ENCODE assay signal across 1 cellular context in genomic region chr6:169723200-169723909, GRCh38.
TF ChIP-seq lines count a peak whose summit lies in the region.

No MANE protein-coding gene starts in this region.

TF ChIP-seq in K562, 482 proteins besides CTCF, POLR2A, EP300 and RAD21 (continued from another document and continues in another):
- TF ChIP-seq ELF4 (CRISPR knock-in tag; IDR thresholded peaks at IDR 0.05) (no peak), ETV6 (IDR thresholded peaks at IDR 0.05; ENCODE audit: borderline replicate concordance in 1 of 2, low read depth in 2 of 2, low read length in 1 of 2) (no peak), ETV6 (CRISPR knock-in tag; IDR thresholded peaks at IDR 0.05; ENCODE audit: borderline replicate concordance) (no peak), RBM14 (IDR thresholded peaks at IDR 0.05; ENCODE audit: borderline replicate concordance, insufficient read depth, low read depth, low read length) (no peak), ZBTB26 (CRISPR knock-in tag; IDR thresholded peaks at IDR 0.05) (no peak), TCF15 (CRISPR knock-in tag; IDR thresholded peaks at IDR 0.05) (no peak), ZNF589 (CRISPR knock-in tag; IDR thresholded peaks at IDR 0.05; ENCODE audit: low read depth) (no peak), SPI1 (IDR thresholded peaks at IDR 0.05; ENCODE audit: borderline replicate concordance, low read depth, low read length) (no peak), ZNF140 (CRISPR knock-in tag; IDR thresholded peaks at IDR 0.05) (no peak), ZNF398 (CRISPR knock-in tag; IDR thresholded peaks at IDR 0.05) (no peak), CHAMP1 (IDR thresholded peaks at IDR 0.05) (no peak), NFIC (IDR thresholded peaks at IDR 0.05) (peak; percentile 86), MAX (CRISPR knock-in tag; IDR thresholded peaks at IDR 0.05) (no peak; the same call in 1 of the 2 replicates), MITF (IDR thresholded peaks at IDR 0.05) (no peak), ZNF133 (CRISPR knock-in tag; IDR thresholded peaks at IDR 0.05) (no peak), POLR3G (IDR thresholded peaks at IDR 0.05; ENCODE audit: extremely low read depth, insufficient read length, insufficient replicate concordance) (no peak), ZNF561 (CRISPR knock-in tag; conservative IDR thresholded peaks at IDR 0.05) (no peak), MCM2 (IDR thresholded peaks at IDR 0.05; ENCODE audit: low read depth) (no peak), DNMT1 (IDR thresholded peaks at IDR 0.05) (no peak), PHF21A (IDR thresholded peaks at IDR 0.05; ENCODE audit: borderline replicate concordance, low read depth) (no peak), ZKSCAN8 (CRISPR knock-in tag; IDR thresholded peaks at IDR 0.05) (no peak), POLR2AphosphoS2 (IDR thresholded peaks at IDR 0.05; ENCODE audit: low read length) (no peak), NEUROD1 (IDR thresholded peaks at IDR 0.05; ENCODE audit: borderline replicate concordance, low read depth, low read length, partially characterized antibody) (no peak), E2F6 (IDR thresholded peaks at IDR 0.05; ENCODE audit: borderline replicate concordance in 1 of 2, extremely low read depth in 1 of 2, insufficient read depth in 1 of 2, insufficient read length in 1 of 2, low read depth in 1 of 2, low read length in 1 of 2, poor library complexity in 1 of 2, severe bottlenecking in 1 of 2) (peak in 1 of 2 experiments; percentile 24), ZNF609 (CRISPR knock-in tag; IDR thresholded peaks at IDR 0.05; ENCODE audit: borderline replicate concordance) (no peak), PYGO2 (tag; IDR thresholded peaks at IDR 0.05) (no peak), TRIM25 (IDR thresholded peaks at IDR 0.05; ENCODE audit: borderline replicate concordance) (no peak), DEAF1 (CRISPR knock-in tag; IDR thresholded peaks at IDR 0.05) (no peak), UBTF (IDR thresholded peaks at IDR 0.05; ENCODE audit: borderline replicate concordance in 1 of 2, low read depth in 2 of 2, low read length in 2 of 2) (peak; percentile 96 to 97), HNRNPUL1 (IDR thresholded peaks at IDR 0.05; ENCODE audit: low read length) (no peak), TCFL5 (CRISPR knock-in tag; conservative IDR thresholded peaks at IDR 0.05) (no peak), ELK3 (CRISPR knock-in tag; IDR thresholded peaks at IDR 0.05) (no peak), PML (IDR thresholded peaks at IDR 0.05; ENCODE audit: low read length) (no peak), BRF1 (IDR thresholded peaks at IDR 0.05; ENCODE audit: borderline replicate concordance, extremely low read depth, insufficient read length) (no peak), PCBP2 (IDR thresholded peaks at IDR 0.05; ENCODE audit: low read depth, low read length, poor library complexity, severe bottlenecking) (no peak), HDAC8 (tag; IDR thresholded peaks at IDR 0.05) (no peak), PHF8 (IDR thresholded peaks at IDR 0.05; ENCODE audit: borderline replicate concordance, low read length) (peak; percentile 57; the same call in 1 of the 2 replicates)
